ENCODE assay signal across 8 cellular contexts in the genomic region with DNA sequence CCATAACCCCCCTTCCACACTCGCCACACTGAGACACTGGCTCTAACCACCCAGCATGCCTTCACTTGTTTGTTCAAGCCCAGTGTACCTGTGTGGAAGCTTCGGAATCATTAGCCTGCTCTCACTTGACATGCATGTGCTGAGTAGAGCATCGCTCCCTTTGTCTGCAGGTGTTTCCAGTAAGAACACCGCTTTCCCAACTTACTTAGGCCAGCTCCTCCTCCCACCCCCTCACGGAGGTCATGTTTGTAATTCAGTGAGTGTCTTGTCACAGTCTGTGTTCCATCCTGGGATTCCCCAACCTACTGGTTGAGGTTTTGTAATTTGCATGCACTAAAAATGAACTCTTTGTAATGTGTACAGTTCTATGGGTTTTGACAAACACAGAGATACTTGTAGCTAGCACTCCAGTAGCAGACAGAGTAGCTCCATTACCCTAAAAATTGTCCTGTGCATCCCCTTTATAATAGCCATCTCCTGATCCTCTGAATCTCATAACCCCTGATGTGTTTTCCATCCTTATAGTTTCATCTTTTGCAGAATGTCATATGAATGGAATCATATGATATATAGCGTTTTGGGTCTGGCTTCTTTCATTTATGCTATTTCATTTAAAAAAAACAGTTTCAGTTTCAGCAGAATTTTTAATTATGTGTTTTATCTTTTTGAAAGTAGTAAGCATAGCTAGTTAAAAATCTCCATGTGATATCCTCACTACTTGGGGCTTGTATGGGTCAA.
A peak's percentile ranks its signal among the peaks of the same experiment; 100 is the strongest.
DNase-seq lines count a peak whose midpoint lies in the region; ATAC-seq lines count a peak whose summit lies in the region.

No MANE protein-coding gene starts in this region.

- peak; percentile 65 for DNase-seq in activated CD8-positive, alpha-beta memory T cell treated with anti-CD3 and anti-CD28 coated beads, Interleukin-2, amount 50 U/mL, for 48 hours
- peak; percentile 79 for DNase-seq in stimulated activated CD4-positive, alpha-beta T cell treated with anti-CD3 and anti-CD28 coated beads, Interleukin-4, amount 100 ng/mL, for 24 hours
- DNase-seq in NCI-H187 treated with DMSO at 0.1 percent for 48 hours (lab: John Stamatoyannopoulos, UW) (no peak), retina (no peak), cortex of kidney (lab: John Stamatoyannopoulos, UW) (no peak), NCI-H524 treated with DMSO at 0.1 percent for 48 hours (lab: John Stamatoyannopoulos, UW) (no peak)

- peak; percentile 89 for ATAC-seq in GM19395 (IDR thresholded peaks at IDR 0.05; ENCODE audit: unreplicated experiment)
- peak; percentile 91 for ATAC-seq in HG03095 (IDR thresholded peaks at IDR 0.05; ENCODE audit: unreplicated experiment)

Comparison
In these comparisons a context has a peak if more than half of its experiments do, and no peak if none do; other contexts are left out.
1. DNase-seq: peak in activated CD8-positive, alpha-beta memory T cell treated with anti-CD3 and anti-CD28 coated beads, Interleukin-2, amount 50 U/mL, for 48 hours (single experiment) and stimulated activated CD4-positive, alpha-beta T cell treated with anti-CD3 and anti-CD28 coated beads, Interleukin-4, amount 100 ng/mL, for 24 hours (single experiment); none in NCI-H187 treated with DMSO at 0.1 percent for 48 hours (single experiment), retina (single experiment), cortex of kidney (single experiment) and NCI-H524 treated with DMSO at 0.1 percent for 48 hours (single experiment).